In genomic region chr7:1236831-1237701, GRCh38 we compare ENCODE assay signal across 2 cellular contexts.
TF ChIP-seq lines count a peak whose summit lies in the region.

No MANE protein-coding gene starts in this region.

TF ChIP-seq in HepG2, 621 proteins besides CTCF, POLR2A, EP300 and RAD21:
- peak; percentile 66; the same call in 1 of the 2 replicates for TF ChIP-seq CBX2 (IDR thresholded peaks at IDR 0.05; ENCODE audit: low read depth, low read length)
- TF ChIP-seq CBX2 (CRISPR knock-in tag; IDR thresholded peaks at IDR 0.05; ENCODE audit: low read depth): no peak
- TF ChIP-seq SMC3 (IDR thresholded peaks at IDR 0.05; ENCODE audit: low read length): no peak

TF ChIP-seq in endothelial cell of umbilical vein, 7 proteins besides CTCF, POLR2A, EP300 and RAD21:
- TF ChIP-seq EZH2 (IDR thresholded peaks at IDR 0.05; ENCODE audit: borderline replicate concordance, low read depth, low read length, severe bottlenecking) (peak; percentile 22), POLR2AphosphoS5 (IDR thresholded peaks at IDR 0.05; ENCODE audit: insufficient read depth, low read depth, low read length) (no peak)
